1 cellular context compared by ENCODE assay signal in the genomic region with DNA sequence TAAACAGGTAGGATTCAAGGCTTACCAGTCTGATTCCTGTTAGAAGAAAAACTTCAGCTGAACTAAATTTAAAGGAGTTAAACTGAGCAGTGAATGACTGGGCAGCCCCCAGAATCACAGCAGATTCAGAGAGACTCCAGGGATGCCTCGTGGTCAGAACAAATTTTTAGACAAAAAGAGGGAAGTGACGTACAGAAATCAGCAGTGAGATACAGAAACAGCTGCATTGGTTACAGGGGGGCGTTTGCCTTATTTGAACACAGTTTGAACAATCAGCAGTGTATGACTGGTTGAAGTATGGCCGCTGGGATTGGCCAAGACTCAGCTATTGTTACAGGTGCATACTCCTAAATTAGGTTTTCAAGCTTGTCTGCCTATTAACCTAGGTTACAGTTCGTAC.
TF ChIP-seq lines count a peak whose summit lies in the region.

No MANE protein-coding gene starts in this region.

TF ChIP-seq in K562, 482 proteins besides CTCF, POLR2A, EP300 and RAD21:
- TF ChIP-seq, protein P1, sequence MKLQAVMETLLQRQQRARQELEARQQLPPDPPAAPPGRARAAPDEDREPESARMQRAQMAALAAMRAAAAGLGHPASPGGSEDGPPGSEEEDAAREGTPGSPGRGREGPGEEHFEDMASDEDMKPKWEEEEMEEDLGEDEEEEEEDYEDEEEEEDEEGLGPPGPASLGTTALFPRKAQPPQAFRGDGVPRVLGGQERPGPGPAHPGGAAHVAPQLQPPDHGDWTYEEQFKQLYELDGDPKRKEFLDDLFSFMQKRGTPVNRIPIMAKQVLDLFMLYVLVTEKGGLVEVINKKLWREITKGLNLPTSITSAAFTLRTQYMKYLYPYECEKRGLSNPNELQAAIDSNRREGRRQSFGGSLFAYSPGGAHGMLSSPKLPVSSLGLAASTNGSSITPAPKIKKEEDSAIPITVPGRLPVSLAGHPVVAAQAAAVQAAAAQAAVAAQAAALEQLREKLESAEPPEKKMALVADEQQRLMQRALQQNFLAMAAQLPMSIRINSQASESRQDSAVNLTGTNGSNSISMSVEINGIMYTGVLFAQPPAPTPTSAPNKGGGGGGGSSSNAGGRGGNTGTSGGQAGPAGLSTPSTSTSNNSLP (IDR thresholded peaks at IDR 0.05; ENCODE audit: borderline replicate concordance, low read depth, low read length), result no peak
- TF ChIP-seq SPI1 (IDR thresholded peaks at IDR 0.05; ENCODE audit: borderline replicate concordance, low read depth, low read length), result peak; percentile 52; the same call in 1 of the 2 replicates
- no peak for TF ChIP-seq EGR1 (conservative IDR thresholded peaks at IDR 0.05)
- TF ChIP-seq ZNF668 (CRISPR knock-in tag; IDR thresholded peaks at IDR 0.05), result no peak
- TF ChIP-seq TRIM28 (IDR thresholded peaks at IDR 0.05), result no peak
